In the genomic region with DNA sequence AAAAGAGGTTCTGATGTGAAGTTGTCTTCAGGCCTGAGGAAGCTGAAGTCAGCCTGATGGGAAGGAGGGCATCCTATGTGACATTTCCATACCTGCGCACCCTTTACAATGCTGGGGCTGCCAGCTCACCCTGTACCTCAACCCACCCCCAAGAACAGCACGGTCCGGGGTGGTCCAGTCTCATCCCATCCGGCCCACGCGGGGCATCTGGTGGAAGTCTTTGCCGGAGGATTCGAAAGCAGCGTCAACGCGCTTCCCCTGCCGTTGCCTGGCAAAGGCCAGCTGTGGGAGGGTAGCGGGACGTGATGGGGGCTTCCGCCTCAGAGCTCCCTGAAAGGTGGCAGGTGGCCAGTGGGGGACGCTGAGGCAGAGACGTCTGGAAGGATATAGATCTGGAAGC, we compare ENCODE assay signal across 25 cellular contexts.
"Had no signal": no experiment of that assay in that cellular context is flagged by ENCODE, and none has a peak within 500 bp of the region (broad histone marks: within the 10 kb centered on the region; RNA-seq: fewer than 3 reads in every experiment).

No MANE protein-coding gene starts in this region.

- H3K4me1 ChIP-seq: esophagus muscularis mucosa, foreskin keratinocyte, gastroesophageal sphincter, heart left ventricle, left lung, prostate gland, right atrium auricular region, sigmoid colon, stomach, thyroid gland had no signal

- H3K9me3 ChIP-seq: neutrophil, prostate gland, right atrium auricular region, thyroid gland had no signal

- H3K36me3 ChIP-seq: esophagus muscularis mucosa, gastroesophageal sphincter, heart left ventricle, left lung, neutrophil, prostate gland, right atrium auricular region, sigmoid colon, stomach, thyroid gland had no signal

- H3K4me3 ChIP-seq: dorsolateral prefrontal cortex, esophagus muscularis mucosa, gastroesophageal sphincter, heart left ventricle, hepatocyte, left lung, prostate gland, right atrium auricular region, sigmoid colon, stomach, thyroid gland had no signal

- H3K27me3 ChIP-seq: hepatocyte, left lung, neutrophil, right atrium auricular region, sigmoid colon, thyroid gland had no signal

- H3K4me2 ChIP-seq: hepatocyte had no signal

- H3K27ac ChIP-seq: dorsolateral prefrontal cortex, epithelial cell of prostate, esophagus muscularis mucosa, foreskin keratinocyte, gastroesophageal sphincter, heart left ventricle, hepatocyte, left lung, neutrophil, prostate gland, right atrium auricular region, sigmoid colon, stomach, thyroid gland had no signal

- H3K79me2 ChIP-seq: hepatocyte had no signal

- ATAC-seq: foreskin keratinocyte; gastroesophageal sphincter; heart left ventricle; left lung; naive thymus-derived CD8-positive, alpha-beta T cell; stimulated activated effector memory CD8-positive, alpha-beta T cell treated with anti-CD3 and anti-CD28 coated beads, Interleukin-12 subunit alpha, Interleukin-12 subunit beta, amount 100 ng/mL, for 72 hours had no signal

- DNase-seq: dorsolateral prefrontal cortex; effector CD4-positive, alpha-beta T cell; foreskin keratinocyte; heart left ventricle; kidney; left lung; mesenchymal stem cell; midbrain; naive thymus-derived CD8-positive, alpha-beta T cell; nephron progenitor cell; sigmoid colon; stimulated activated CD4-positive, alpha-beta T cell treated with anti-CD3 and anti-CD28 coated beads, Interleukin-2, amount 100 ng/mL, for 24 hours; stimulated activated CD4-positive, alpha-beta T cell treated with anti-CD3 and anti-CD28 coated beads, Interleukin-4, amount 100 ng/mL, for 24 hours; stimulated activated naive CD4-positive, alpha-beta T cell treated with Interleukin-2 at 50 U/mL for 16 hours; stomach; thyroid gland; trophoblast cell had no signal
